In genomic region chr6:33329058-33329457, GRCh38 we compare ENCODE assay signal across 1 cellular context.
TF ChIP-seq lines count a peak whose summit lies in the region.

No MANE protein-coding gene starts in this region.

TF ChIP-seq in HepG2, 621 proteins besides CTCF, POLR2A, EP300 and RAD21:
- TF ChIP-seq ZNF10 (CRISPR knock-in tag; IDR thresholded peaks at IDR 0.05; ENCODE audit: borderline replicate concordance, low read depth), result no peak
- TF ChIP-seq ZNF234 (CRISPR knock-in tag; conservative IDR thresholded peaks at IDR 0.05), result no peak
- TF ChIP-seq FOXP1 (IDR thresholded peaks at IDR 0.05), result no peak
- no peak for TF ChIP-seq FOXP1 (CRISPR knock-in tag; IDR thresholded peaks at IDR 0.05)
TF ChIP-seq in HepG2: peak in this region for 0.
